8 cellular contexts compared by ENCODE assay signal in genomic region chr6:165884813-165885765, GRCh38.
DNase-seq lines count a peak whose midpoint lies in the region; ATAC-seq and TF ChIP-seq lines count a peak whose summit lies in the region.

No MANE protein-coding gene starts in this region.

- no peaks in the 10 kb centered on the region for H4K20me1 ChIP-seq in DND-41 (ENCODE audit: insufficient read depth, low read length)

- no peak for TF ChIP-seq POLR2A in uterus (IDR thresholded peaks at IDR 0.05)

- peak; percentile 99 for ATAC-seq in DND-41 (ENCODE audit: insufficient read depth, low read depth)
- ATAC-seq in GM21515 (IDR thresholded peaks at IDR 0.05; ENCODE audit: unreplicated experiment): peak; percentile 96

- H3K27ac ChIP-seq in DND-41 (ENCODE audit: low read length) (no peak overlapping the region), uterus (no peak overlapping the region)

- peak; percentile 98 for TF ChIP-seq CTCF in DND-41 (IDR thresholded peaks at IDR 0.05; ENCODE audit: borderline replicate concordance, extremely low read depth, low read length, poor library complexity, severe bottlenecking)
- TF ChIP-seq CTCF in uterus (IDR thresholded peaks at IDR 0.05): peak; percentile 82 to 95 (median 94)

- in situ Hi-C loops in SK-MEL-5 (cut with HindIII; ENCODE audit: low pct_unique_long_range_greater_than_20kb, low sequenced_read_pairs): no loop called here

- H3K4me3 ChIP-seq in DND-41 (ENCODE audit: low read depth in 1 of 2, low read length in 2 of 2) (no peak overlapping the region), uterus (no peak overlapping the region)

- no peak overlapping the region for H3K4me2 ChIP-seq in DND-41 (ENCODE audit: insufficient read depth, low read length)

- intact Hi-C loops in posterior cingulate gyrus (cut with DNase I) (loop anchor here (1.0 kb wide), 1 partner anchor 221 kb away; no protein-coding TSS in a partner anchor), uterus (cut with DNase I; ENCODE audit: low total_unique reads) (loop anchor here (5.0 kb wide), 1 partner anchor 212 kb away; no protein-coding TSS in a partner anchor)

- no peak overlapping the region for H3K9ac ChIP-seq in DND-41 (ENCODE audit: low read depth, low read length)

- H2AFZ ChIP-seq in DND-41 (ENCODE audit: low read depth, low read length): no peak overlapping the region

- no peaks in the 10 kb centered on the region for H3K79me2 ChIP-seq in DND-41 (ENCODE audit: insufficient read depth, low read length)

- H3K4me1 ChIP-seq in DND-41 (ENCODE audit: insufficient read depth, low read length): no peaks in the 10 kb centered on the region
- no peaks in the 10 kb centered on the region for H3K4me1 ChIP-seq in uterus

- DNase-seq in DND-41: peak; percentile 81
- peak; percentile 46 for DNase-seq in HuH-7.5 (ENCODE audit: low spot score)
- peak; percentile 76 for DNase-seq in SK-MEL-5 (ENCODE audit: low read depth, low spot score)
- DNase-seq in activated naive CD4-positive, alpha-beta T cell treated with Interleukin-2 at 50 U/mL for 16 hours: peak; percentile 55
- peak; percentile 23 for DNase-seq in glomerular endothelial cell (ENCODE audit: extremely low read depth, low read depth, low spot score)
- peak; percentile 54 to 97 (median 84) for DNase-seq in posterior cingulate gyrus
- peak; percentile 81 to 85 for DNase-seq in uterus

- peaks cover 9% of the 10 kb centered on the region for H3K9me3 ChIP-seq in DND-41 (ENCODE audit: insufficient read depth, low read length, severe bottlenecking)
- no peaks in the 10 kb centered on the region for H3K9me3 ChIP-seq in uterus

- H3K36me3 ChIP-seq in DND-41 (ENCODE audit: insufficient read depth, low read length) (no peaks in the 10 kb centered on the region), uterus (no peaks in the 10 kb centered on the region)

- H3K27me3 ChIP-seq in DND-41 (ENCODE audit: insufficient read depth, low read length, poor library complexity) (no peaks in the 10 kb centered on the region), uterus (no peaks in the 10 kb centered on the region)

Comparison
In these comparisons a context has a peak if more than half of its experiments do, and no peak if none do; other contexts are left out.
1. DNase-seq: peak in every context shown above with its lines; median percentile 84 in posterior cingulate gyrus; 83 in uterus; 81 in DND-41; 76 in SK-MEL-5; 55 in activated naive CD4-positive, alpha-beta T cell treated with Interleukin-2 at 50 U/mL for 16 hours; 46 in HuH-7.5; 23 in glomerular endothelial cell.